ENCODE assay signal across 22 cellular contexts in the genomic region with DNA sequence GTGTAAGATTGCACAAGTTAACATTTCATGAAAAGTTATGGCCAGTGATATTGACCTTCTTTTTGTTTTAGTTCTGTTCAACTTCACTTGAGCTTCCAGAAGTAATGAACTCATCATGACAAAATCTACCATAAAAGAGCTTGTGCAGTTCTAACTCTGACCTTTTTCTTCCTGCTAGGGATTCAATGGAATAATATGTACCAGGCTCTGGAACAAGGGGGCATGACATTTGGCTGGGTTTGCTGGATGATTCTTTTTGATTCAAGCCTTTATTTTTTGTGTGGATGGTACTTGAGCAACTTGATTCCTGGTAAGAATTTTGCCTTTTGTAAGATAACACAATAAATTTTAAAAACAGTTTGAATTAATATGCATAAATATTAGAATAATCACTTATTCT.
"Had no signal": no experiment of that assay in that cellular context is flagged by ENCODE, and none has a peak within 500 bp of the region (broad histone marks: within the 10 kb centered on the region; RNA-seq: fewer than 3 reads in every experiment).

No MANE protein-coding gene starts in this region.

- H3K36me3 Mint-ChIP-seq: memory B cell; natural killer cell; stimulated activated naive B cell treated with anti-CD40 and anti-IgM and Interleukin-4, amounts not matched to agents 10 μg/mL and 1 μg/mL and 100 μg/mL, for 72 hours had no signal

- H3K79me2 ChIP-seq: parathyroid adenoma had no signal

- H3K4me1 Mint-ChIP-seq: memory B cell; natural killer cell; stimulated activated naive B cell treated with anti-CD40 and anti-IgM and Interleukin-4, amounts not matched to agents 10 μg/mL and 1 μg/mL and 100 μg/mL, for 72 hours had no signal

- H3K4me1 ChIP-seq: colonic mucosa, esophagus muscularis mucosa, gastrocnemius medialis, lower lobe of right lung, parathyroid adenoma, sigmoid colon, spleen, transverse colon, upper lobe of right lung, vagina had no signal

- H3K9me3 ChIP-seq: colonic mucosa, gastrocnemius medialis, lower lobe of right lung, sigmoid colon, transverse colon, upper lobe of right lung, vagina had no signal

- H3K4me3 Mint-ChIP-seq: dendritic cell treated with granulocyte-macrophage colony-stimulating factor and Interleukin-4, amounts not matched to agents 40 ng/mL and 50 ng/mL, for 4 days; memory B cell; natural killer cell; stimulated activated naive B cell treated with anti-CD40 and anti-IgM and Interleukin-4, amounts not matched to agents 10 μg/mL and 1 μg/mL and 100 μg/mL, for 72 hours; stimulated activated naive CD8-positive, alpha-beta T cell treated with anti-CD3 and anti-CD28 coated beads, Interleukin-15, Interleukin-2, amounts not matched to agents 100 ng/mL and 50 ng/mL, for 24 hours had no signal

- H3K27ac ChIP-seq: colonic mucosa, esophagus muscularis mucosa, gastrocnemius medialis, lower lobe of right lung, parathyroid adenoma, sigmoid colon, spleen, transverse colon, upper lobe of right lung, vagina had no signal

- ATAC-seq: gastrocnemius medialis; left ventricle myocardium superior; lower lobe of right lung; natural killer cell; stimulated activated naive B cell treated with anti-CD40 and anti-IgM and Interleukin-4, amounts not matched to agents 10 μg/mL and 1 μg/mL and 100 μg/mL, for 72 hours; upper lobe of right lung had no signal

- H3K9ac ChIP-seq: parathyroid adenoma had no signal

- H3K27me3 Mint-ChIP-seq: dendritic cell treated with granulocyte-macrophage colony-stimulating factor and Interleukin-4, amounts not matched to agents 40 ng/mL and 50 ng/mL, for 4 days; memory B cell; progenitor cell of endocrine pancreas; stimulated activated naive B cell treated with anti-CD40 and anti-IgM and Interleukin-4, amounts not matched to agents 10 μg/mL and 1 μg/mL and 100 μg/mL, for 72 hours; stimulated activated naive CD8-positive, alpha-beta T cell treated with anti-CD3 and anti-CD28 coated beads, Interleukin-15, Interleukin-2, amounts not matched to agents 100 ng/mL and 50 ng/mL, for 24 hours had no signal

- H3K4me3 ChIP-seq: colonic mucosa, esophagus muscularis mucosa, gastrocnemius medialis, lower lobe of right lung, sigmoid colon, spleen, transverse colon, upper lobe of right lung, vagina had no signal

- FAIRE-seq: endothelial cell of umbilical vein, keratinocyte had no signal

- H2AFZ ChIP-seq: parathyroid adenoma had no signal

- H3K27me3 ChIP-seq: colonic mucosa, esophagus muscularis mucosa, gastrocnemius medialis, sigmoid colon, spleen, transverse colon, upper lobe of right lung, vagina had no signal

- H3K36me3 ChIP-seq: colonic mucosa, esophagus muscularis mucosa, gastrocnemius medialis, lower lobe of right lung, sigmoid colon, transverse colon, upper lobe of right lung, vagina had no signal

- DNase-seq: colonic mucosa; effector CD8-positive, alpha-beta T cell; gastrocnemius medialis; head of caudate nucleus; left ventricle myocardium superior; lower lobe of right lung; natural killer cell; sigmoid colon; spleen; stimulated activated CD4-positive, alpha-beta T cell treated with anti-CD3 and anti-CD28 coated beads, Interleukin-4, amount 100 ng/mL, for 4 hours; stimulated activated naive B cell treated with anti-CD40 and anti-IgM and Interleukin-4, amounts not matched to agents 10 μg/mL and 1 μg/mL and 100 μg/mL, for 72 hours; transverse colon; upper lobe of right lung had no signal

- H3K27ac Mint-ChIP-seq: dendritic cell treated with granulocyte-macrophage colony-stimulating factor and Interleukin-4, amounts not matched to agents 40 ng/mL and 50 ng/mL, for 4 days; memory B cell; natural killer cell; progenitor cell of endocrine pancreas; stimulated activated naive B cell treated with anti-CD40 and anti-IgM and Interleukin-4, amounts not matched to agents 10 μg/mL and 1 μg/mL and 100 μg/mL, for 72 hours; stimulated activated naive CD8-positive, alpha-beta T cell treated with anti-CD3 and anti-CD28 coated beads, Interleukin-15, Interleukin-2, amounts not matched to agents 100 ng/mL and 50 ng/mL, for 24 hours had no signal
